ENCODE assay signal across 8 cellular contexts in the genomic region with DNA sequence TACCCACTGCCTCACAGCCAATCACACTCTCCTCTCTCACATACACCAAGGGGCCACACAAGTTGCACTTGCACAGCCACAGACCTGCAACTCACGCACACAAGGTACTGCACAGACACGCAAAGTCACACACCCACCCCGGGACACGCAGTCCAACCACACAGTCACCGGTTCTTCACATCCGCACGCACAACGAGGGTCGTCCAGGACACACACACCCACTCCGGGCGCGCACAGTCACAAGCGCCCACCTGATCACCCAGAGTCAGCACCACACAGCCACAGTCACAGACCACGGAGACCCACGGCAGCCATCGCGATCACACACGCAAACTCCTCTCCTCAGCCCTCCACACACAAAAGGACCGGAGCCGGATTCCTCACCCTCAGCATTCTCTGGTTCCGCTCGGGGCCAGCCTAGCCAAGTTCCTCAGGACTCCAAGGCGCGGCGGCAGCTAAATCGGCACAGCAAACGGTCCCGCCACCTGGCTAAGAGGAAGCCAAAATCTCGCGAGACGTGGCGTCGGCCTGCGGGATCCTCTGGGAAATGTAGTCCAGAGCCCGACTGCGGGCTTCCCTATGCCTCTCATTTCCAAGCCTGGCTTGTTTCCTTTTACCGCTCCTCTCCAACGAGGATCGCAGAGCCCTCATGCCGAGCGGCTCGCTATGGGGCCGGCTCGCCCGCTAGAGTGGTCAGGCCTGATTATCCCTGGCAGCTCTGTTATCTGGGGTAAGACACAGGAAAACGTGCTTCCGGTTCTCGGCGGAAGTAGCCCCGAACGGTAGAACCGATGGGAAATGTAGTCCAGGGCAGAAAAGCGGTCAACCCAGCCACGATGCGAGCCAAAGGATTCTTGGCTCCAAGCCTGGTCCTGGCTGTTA.
DNase-seq lines count a peak whose midpoint lies in the region; ATAC-seq and TF ChIP-seq lines count a peak whose summit lies in the region.

A gene (minus strand): TSS at position 467 of the 882 bp plus-strand sequence. CDS start 10,201 bp downstream, outside the sequence.

- TF ChIP-seq CTCF in AG10803 (conservative IDR thresholded peaks at IDR 0.05; ENCODE audit: low read length) (no peak), coronary artery (IDR thresholded peaks at IDR 0.05) (no peak)

- peak within 1 kb of the TSS; percentile 56 to 86 for H3K27ac ChIP-seq in coronary artery

- ATAC-seq in GM19035 (IDR thresholded peaks at IDR 0.05; ENCODE audit: unreplicated experiment) (peak; percentile 94), HG03342 (IDR thresholded peaks at IDR 0.05; ENCODE audit: unreplicated experiment) (peak; percentile 85)

- H3K4me3 ChIP-seq in AG10803 (ENCODE audit: low read length) (peak within 1 kb of the TSS; percentile 93), coronary artery (peak within 1 kb of the TSS; percentile 83)

- peak; percentile 93 for DNase-seq in AG10803 (ENCODE audit: low read depth)
- DNase-seq in NCI-H446 treated with DMSO at 0.1 percent for 48 hours (lab: John Stamatoyannopoulos, UW), result peak; percentile 93
- DNase-seq in activated CD4-positive, alpha-beta T cell treated with anti-CD3 and anti-CD28 coated beads for 48 hours, result peak; percentile 96
- DNase-seq in coronary artery (ENCODE audit: low spot score), result peak; percentile 95
- peak; percentile 97 for DNase-seq in left kidney (ENCODE audit: low read depth, low spot score)
- peak; percentile 93 for DNase-seq in stimulated activated CD4-positive, alpha-beta T cell treated with anti-CD3 and anti-CD28 coated beads, Interleukin-1b, Interleukin-23, amount 100 ng/mL, for 48 hours

Comparison
In these comparisons a context has a peak if more than half of its experiments do, and no peak if none do; other contexts are left out.
1. Peak in every context shown above with its lines: DNase-seq, ATAC-seq, H3K4me3 ChIP-seq and H3K27ac ChIP-seq.